19 cellular contexts compared by ENCODE assay signal in the genomic region with DNA sequence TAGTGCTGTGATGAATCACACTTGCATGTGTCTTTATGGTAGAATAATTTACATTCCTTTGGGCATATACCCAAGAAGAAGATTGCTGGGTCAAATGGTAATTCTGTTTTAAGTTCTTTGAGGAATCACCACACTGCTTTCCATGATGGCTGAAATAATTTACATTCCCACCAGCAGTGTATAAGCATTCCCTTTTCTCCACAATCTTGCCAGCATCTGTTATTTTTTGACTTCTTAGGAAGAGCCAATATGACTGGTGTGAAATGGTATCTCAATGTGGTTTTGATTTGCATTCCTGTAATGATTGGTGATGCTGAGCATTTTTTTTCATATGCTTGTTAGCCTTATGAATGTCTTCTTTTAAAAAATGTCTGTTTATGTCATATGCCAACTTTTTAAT.
DNase-seq lines count a peak whose midpoint lies in the region; FAIRE-seq and TF ChIP-seq lines count a peak whose summit lies in the region.
"Had no signal": no experiment of that assay in that cellular context is flagged by ENCODE, and none has a peak within 500 bp of the region (broad histone marks: within the 10 kb centered on the region; RNA-seq: fewer than 3 reads in every experiment).

No MANE protein-coding gene starts in this region.

- no peak overlapping the region for H3K9ac ChIP-seq in neural progenitor cell

- no peak overlapping the region for H3K27ac Mint-ChIP-seq in neural progenitor cell
- H3K27ac Mint-ChIP-seq: GM23338, HFFc6 had no signal

- H3K4me3 Mint-ChIP-seq in neural progenitor cell: no peak overlapping the region
- H3K4me3 Mint-ChIP-seq: GM23338, HFFc6 had no signal

- FAIRE-seq in GM12892 (lab: Jason Lieb, UNC): no peak

- no peak overlapping the region for H3K4me3 ChIP-seq in foreskin fibroblast (ENCODE audit: low read depth in 1 of 2, low read length in 2 of 2)
- H3K4me3 ChIP-seq in skeletal muscle cell (ENCODE audit: low read depth, low read length): no peak overlapping the region
- no peak overlapping the region for H3K4me3 ChIP-seq in neural progenitor cell
- H3K4me3 ChIP-seq: GM23338 had no signal

- no peaks in the 10 kb centered on the region for H3K4me1 Mint-ChIP-seq in neural progenitor cell
- H3K4me1 Mint-ChIP-seq: GM23338 had no signal

- H3K27me3 Mint-ChIP-seq in neural progenitor cell (ENCODE audit: insufficient read depth, low read depth): no peaks in the 10 kb centered on the region

- H3K79me2 ChIP-seq in neural progenitor cell (ENCODE audit: low read depth): no peaks in the 10 kb centered on the region

- no peaks in the 10 kb centered on the region for H4K20me1 ChIP-seq in neural progenitor cell (ENCODE audit: low read depth)

- H3K9me3 ChIP-seq in neural progenitor cell (ENCODE audit: low read depth): no peaks in the 10 kb centered on the region
- H3K9me3 ChIP-seq: Caco-2 had no signal

- no peaks in the 10 kb centered on the region for H3K4me1 ChIP-seq in neural progenitor cell
- H3K4me1 ChIP-seq: Caco-2 had no signal

- no peak overlapping the region for H2AFZ ChIP-seq in neural progenitor cell (replicated peaks)
- H2AFZ ChIP-seq: GM23338 had no signal

- H3K27ac ChIP-seq in neural progenitor cell: no peak overlapping the region

- DNase-seq in ELR (ENCODE audit: low read depth): peak; percentile 61
- DNase-seq in SW 1271 (lab: John Stamatoyannopoulos, UW): peak; percentile 2 to 45
- peak; percentile 1 to 41 for DNase-seq in foreskin fibroblast
- DNase-seq in skeletal muscle cell (ENCODE audit: low read depth): peak; percentile 1
- no peak for DNase-seq in GM12892 (ENCODE audit: insufficient read length)
- no peak for DNase-seq in neural progenitor cell (ENCODE audit: low spot score)
- no peak for DNase-seq in D341Med (ENCODE audit: low spot score)
- DNase-seq in MV-4-11 (lab: John Stamatoyannopoulos, UW): no peak
- DNase-seq: AML-193; Caco-2; HFFc6; IMR-90; Kasumi-1; NCI-H187 treated with DMSO at 0.1 percent for 48 hours; NCI-H69; NK-92 treated with Interleukin-12 subunit alpha and Interleukin-12 subunit beta, amount 100 ng/mL, for 24 hours; OCI-M1; SIG-M5 had no signal

- TF ChIP-seq CTCF in foreskin fibroblast (IDR thresholded peaks at IDR 0.05; ENCODE audit: low read depth, low read length) (no peak), neural progenitor cell (IDR thresholded peaks at IDR 0.05) (no peak)

- TF ChIP-seq POLR2A in GM12892 (IDR thresholded peaks at IDR 0.05; ENCODE audit: low read depth, low read length): no peak

- no peaks in the 10 kb centered on the region for H3K36me3 Mint-ChIP-seq in neural progenitor cell

- H3F3A ChIP-seq in neural progenitor cell (ENCODE audit: low read depth): no peaks in the 10 kb centered on the region

- no peaks in the 10 kb centered on the region for H3K9me3 Mint-ChIP-seq in neural progenitor cell
- H3K9me3 Mint-ChIP-seq: GM23338 had no signal

- H3K4me2 ChIP-seq in neural progenitor cell: no peak overlapping the region
- H3K4me2 ChIP-seq: GM23338 had no signal

- H3K27me3 ChIP-seq in neural progenitor cell: no peaks in the 10 kb centered on the region

- H3K36me3 ChIP-seq in neural progenitor cell: no peaks in the 10 kb centered on the region

Comparison
In these comparisons a context has a peak if more than half of its experiments do, and no peak if none do; other contexts are left out.
1. DNase-seq: peak in ELR (single experiment), SW 1271 (2 of 2), foreskin fibroblast (2 of 2) and skeletal muscle cell (single experiment); none in GM12892 (single experiment), neural progenitor cell (single experiment), D341Med (single experiment) and MV-4-11 (single experiment).